In the genomic region with DNA sequence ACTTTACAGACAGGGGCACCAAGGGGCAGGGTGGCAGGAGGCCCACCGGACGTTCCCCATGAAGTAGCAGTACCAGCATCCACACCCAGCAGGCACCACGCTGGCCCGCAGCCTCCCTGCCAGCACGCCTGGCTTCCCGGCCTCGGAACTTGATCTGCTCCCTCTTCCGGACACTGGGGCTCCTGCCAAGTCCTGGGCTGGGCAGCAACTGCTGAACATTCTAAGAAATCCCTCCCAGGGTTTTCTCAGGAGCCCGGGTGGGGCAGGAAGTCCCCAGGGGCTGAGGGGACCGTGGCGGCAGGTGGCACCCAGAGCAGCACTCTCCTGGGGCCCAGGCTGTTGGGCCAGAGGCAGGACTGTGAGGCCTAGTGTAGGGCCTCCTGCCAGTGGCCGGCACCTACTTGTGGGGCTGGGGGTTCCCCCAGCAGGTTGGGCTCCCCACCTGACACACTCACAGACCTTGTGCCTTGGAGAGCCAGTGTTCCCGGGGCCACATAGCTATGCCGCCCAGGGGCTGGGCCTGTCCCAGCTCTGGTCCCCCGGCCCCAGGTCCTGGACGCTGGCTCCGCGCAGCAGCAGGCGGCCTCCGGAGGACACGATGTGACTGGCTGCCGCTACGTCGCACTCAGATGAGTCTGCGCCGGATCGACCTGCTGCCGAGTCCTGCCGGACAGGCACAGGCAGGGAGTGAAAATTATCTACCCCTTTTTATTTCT, we compare ENCODE assay signal across 10 cellular contexts.
DNase-seq lines count a peak whose midpoint lies in the region; ATAC-seq and TF ChIP-seq lines count a peak whose summit lies in the region.
"Had no signal": no experiment of that assay in that cellular context is flagged by ENCODE, and none has a peak within 500 bp of the region (broad histone marks: within the 10 kb centered on the region; RNA-seq: fewer than 3 reads in every experiment).

No MANE protein-coding gene starts in this region.

- no peak overlapping the region for H3K4me3 Mint-ChIP-seq in CD14-positive monocyte
- H3K4me3 Mint-ChIP-seq: activated CD4-positive, alpha-beta T cell treated with anti-CD3 and anti-CD28 coated beads, Interleukin-2, amount 10 ng/mL, durations not matched to agents 24 days and 14 days had no signal

- no peaks in the 10 kb centered on the region for H3K36me3 Mint-ChIP-seq in CD14-positive monocyte
- H3K36me3 Mint-ChIP-seq: IgD-negative memory B cell had no signal

- H4K20me1 ChIP-seq in OCI-LY3 (ENCODE audit: insufficient read depth, low read length), result no peaks in the 10 kb centered on the region

- peaks cover 10 to 35% (median 25%) of the 10 kb centered on the region in 3 donors for H3K27me3 Mint-ChIP-seq in CD14-positive monocyte (ENCODE audit: low read depth in 3 of 3)

- peaks cover 3% of the 10 kb centered on the region for H3K4me1 Mint-ChIP-seq in CD14-positive monocyte

- H3K27me3 ChIP-seq in OCI-LY3 (ENCODE audit: low read depth, low read length), result no peaks in the 10 kb centered on the region
- peaks cover 3% of the 10 kb centered on the region for H3K27me3 ChIP-seq in parathyroid adenoma (ENCODE audit: control insufficient read depth, insufficient read depth, low read length)

- DNase-seq in Caki2 (ENCODE audit: low read depth) (peak; percentile 21), fibroblast of the aortic adventitia (ENCODE audit: low read depth) (peak; percentile 27), CD14-positive monocyte (ENCODE audit: low spot score) (no peak)
- DNase-seq: activated CD4-positive, alpha-beta T cell treated with anti-CD3 and anti-CD28 coated beads, Interleukin-2, amount 10 ng/mL, durations not matched to agents 24 days and 14 days had no signal

- H3K4me1 ChIP-seq in OCI-LY3 (ENCODE audit: low read length) (peaks cover 98% of the 10 kb centered on the region), parathyroid adenoma (no peaks in the 10 kb centered on the region)

- H3K27ac Mint-ChIP-seq in CD14-positive monocyte, result no peak overlapping the region
- H3K27ac Mint-ChIP-seq: activated CD4-positive, alpha-beta T cell treated with anti-CD3 and anti-CD28 coated beads, Interleukin-2, amount 10 ng/mL, durations not matched to agents 24 days and 14 days had no signal

- intact Hi-C loops in CD14-positive monocyte (cut with micrococcal nuclease), result no loop called here

- H3K4me2 ChIP-seq in OCI-LY3 (ENCODE audit: low read length), result peak overlapping the region; percentile 60
- no peak overlapping the region for H3K4me2 ChIP-seq in parathyroid adenoma (ENCODE audit: low read length)

- H3K9me3 ChIP-seq in OCI-LY3 (ENCODE audit: insufficient read depth, low read length) (no peaks in the 10 kb centered on the region), parathyroid adenoma (ENCODE audit: control insufficient read depth, low read length) (no peaks in the 10 kb centered on the region)

- ATAC-seq in GM19351 (IDR thresholded peaks at IDR 0.05; ENCODE audit: unreplicated experiment) (no peak), HG03432 (IDR thresholded peaks at IDR 0.05; ENCODE audit: unreplicated experiment) (no peak), HG02870 (IDR thresholded peaks at IDR 0.05; ENCODE audit: unreplicated experiment) (no peak)

- TF ChIP-seq CTCF in OCI-LY3 (IDR thresholded peaks at IDR 0.05; ENCODE audit: low read depth, low read length) (no peak), fibroblast of the aortic adventitia (IDR thresholded peaks at IDR 0.05; ENCODE audit: insufficient read depth, low read length) (peak; percentile 11), parathyroid adenoma (IDR thresholded peaks at IDR 0.05) (peak; percentile 22), CD14-positive monocyte (IDR thresholded peaks at IDR 0.05) (no peak)

- H3K27ac ChIP-seq in OCI-LY3 (ENCODE audit: low read length), result peak overlapping the region; percentile 98
- H3K27ac ChIP-seq in parathyroid adenoma, result no peak overlapping the region

- H3K4me3 ChIP-seq in OCI-LY3 (ENCODE audit: low read length), result no peak overlapping the region
- H3K4me3 ChIP-seq in fibroblast of the aortic adventitia (ENCODE audit: low read depth, low read length), result no peak overlapping the region
- no peak overlapping the region for H3K4me3 ChIP-seq in parathyroid adenoma (ENCODE audit: low read depth, low read length)

- peak overlapping the region; percentile 69 for H3K9ac ChIP-seq in OCI-LY3 (ENCODE audit: low read length)
- no peak overlapping the region for H3K9ac ChIP-seq in parathyroid adenoma

- in situ Hi-C loops in Caki2 (cut with HindIII; ENCODE audit: low pct_unique_long_range_greater_than_20kb, low sequenced_read_pairs), result no loop called here

- H3K36me3 ChIP-seq in OCI-LY3 (replicated peaks; ENCODE audit: low read depth, low read length) (peaks cover 4% of the 10 kb centered on the region), parathyroid adenoma (ENCODE audit: control insufficient read depth, insufficient read depth, low read length) (no peaks in the 10 kb centered on the region)

- H3K79me2 ChIP-seq in OCI-LY3 (ENCODE audit: low read length), result peaks cover 19% of the 10 kb centered on the region
- H3K79me2 ChIP-seq in parathyroid adenoma, result no peaks in the 10 kb centered on the region

- peaks cover 0 to 2% (median 0%) of the 10 kb centered on the region in 7 donors for H3K9me3 Mint-ChIP-seq in CD14-positive monocyte
- H3K9me3 Mint-ChIP-seq: activated CD4-positive, alpha-beta T cell treated with anti-CD3 and anti-CD28 coated beads, Interleukin-2, amount 10 ng/mL, durations not matched to agents 24 days and 14 days; IgD-negative memory B cell had no signal

- no peak overlapping the region for H2AFZ ChIP-seq in OCI-LY3 (ENCODE audit: low read depth, low read length)
- no peak overlapping the region for H2AFZ ChIP-seq in parathyroid adenoma

Comparison
In these comparisons a context has a peak if more than half of its experiments do, and no peak if none do; other contexts are left out.
1. CTCF ChIP-seq: peak in fibroblast of the aortic adventitia (single experiment) and parathyroid adenoma (single experiment); none in OCI-LY3 (single experiment) and CD14-positive monocyte (single experiment).